ENCODE assay signal across 25 cellular contexts in genomic region chr7:133408212-133408611, GRCh38.
"Had no signal": no experiment of that assay in that cellular context is flagged by ENCODE, and none has a peak within 500 bp of the region (broad histone marks: within the 10 kb centered on the region; RNA-seq: fewer than 3 reads in every experiment).

No MANE protein-coding gene starts in this region.

- H3K36me3 ChIP-seq: esophagus muscularis mucosa, gastroesophageal sphincter, heart left ventricle, left lung, lower lobe of right lung had no signal

- H3K4me2 ChIP-seq: hepatocyte had no signal

- H3K27me3 Mint-ChIP-seq: naive B cell had no signal

- H3K27me3 ChIP-seq: dorsolateral prefrontal cortex, esophagus muscularis mucosa, foreskin keratinocyte, gastroesophageal sphincter, heart left ventricle, hepatocyte, left lung had no signal

- H3K4me3 Mint-ChIP-seq: immature natural killer cell, naive B cell had no signal

- H2AFZ ChIP-seq: hepatocyte had no signal

- H3K27ac ChIP-seq: coronary artery, dorsolateral prefrontal cortex, esophagus muscularis mucosa, foreskin keratinocyte, gastroesophageal sphincter, heart left ventricle, hepatocyte, left lung, lower lobe of right lung had no signal

- H3K27ac Mint-ChIP-seq: immature natural killer cell had no signal

- ATAC-seq: foreskin keratinocyte, gastroesophageal sphincter, heart left ventricle, left cardiac atrium, left lung, left ventricle myocardium superior, lower lobe of right lung, mucosa of descending colon had no signal

- H3K9me3 ChIP-seq: esophagus muscularis mucosa, gastroesophageal sphincter, heart left ventricle, left lung, lower lobe of right lung, mucosa of descending colon had no signal

- FAIRE-seq: colon, endothelial cell of umbilical vein, frontal cortex, kidney had no signal

- DNase-seq: dermis blood vessel endothelial cell; dorsolateral prefrontal cortex; effector CD4-positive, alpha-beta T cell; effector memory CD4-positive, alpha-beta T cell; foreskin keratinocyte; heart left ventricle; hypothalamus; immature natural killer cell; islet precursor cell; kidney; kidney glomerular epithelial cell; left cardiac atrium; left lung; left ventricle myocardium superior; lower lobe of right lung; mesendoderm; mucosa of descending colon; naive B cell had no signal

- H3K9me3 Mint-ChIP-seq: immature natural killer cell had no signal

- H3K4me3 ChIP-seq: coronary artery, dorsolateral prefrontal cortex, esophagus muscularis mucosa, gastroesophageal sphincter, heart left ventricle, hepatocyte, left lung, lower lobe of right lung, mucosa of descending colon had no signal

- H3K4me1 ChIP-seq: foreskin keratinocyte, left lung had no signal
